ENCODE assay signal across 26 cellular contexts in genomic region chrX:96204928-96205327, GRCh38.
"Had no signal": no experiment of that assay in that cellular context is flagged by ENCODE, and none has a peak within 500 bp of the region (broad histone marks: within the 10 kb centered on the region; RNA-seq: fewer than 3 reads in every experiment).

No MANE protein-coding gene starts in this region.

- H3K4me3 Mint-ChIP-seq: activated CD4-positive, alpha-beta memory T cell treated with anti-CD3 and anti-CD28 coated beads, Interleukin-2, amount 10 ng/mL, durations not matched to agents 7 days and 5 days; activated naive CD4-positive, alpha-beta T cell treated with anti-CD3 and anti-CD28 coated beads, Interleukin-2, amount 50 U/mL, for 24 hours; activated naive CD8-positive, alpha-beta T cell treated with anti-CD3 and anti-CD28 coated beads, Interleukin-2, amount 10 ng/mL, durations not matched to agents 7 days and 5 days; activated T-cell treated with anti-CD3 and anti-CD28 coated beads, Interleukin-2, amount 50 U/mL, for 24 hours had no signal

- H3K9me3 Mint-ChIP-seq: activated CD4-positive, alpha-beta memory T cell treated with anti-CD3 and anti-CD28 coated beads, Interleukin-2, amount 10 ng/mL, durations not matched to agents 7 days and 5 days; activated naive CD4-positive, alpha-beta T cell treated with anti-CD3 and anti-CD28 coated beads, Interleukin-2, amount 50 U/mL, for 24 hours; activated naive CD8-positive, alpha-beta T cell treated with anti-CD3 and anti-CD28 coated beads, Interleukin-2, amount 10 ng/mL, durations not matched to agents 7 days and 5 days; activated T-cell treated with anti-CD3 and anti-CD28 coated beads, Interleukin-2, amount 50 U/mL, for 24 hours; activated T-helper 2 cell treated with anti-CD3 and anti-CD28 coated beads, Interferon-gamma antibody, Interleukin-2, Interleukin-4, amounts not matched to agents 10 μg/mL and 5 μg/mL and 100 μg/mL, durations not matched to agents 14 hours and 24 hours and 36 hours had no signal

- H3K27me3 ChIP-seq: ascending aorta, cardiac muscle cell, SJCRH30 had no signal

- H3K27ac ChIP-seq: ascending aorta, cardiac muscle cell, SJCRH30, SK-N-MC, WERI-Rb-1 had no signal

- H3K27me3 Mint-ChIP-seq: activated CD4-positive, alpha-beta memory T cell treated with anti-CD3 and anti-CD28 coated beads, Interleukin-2, amount 10 ng/mL, durations not matched to agents 7 days and 5 days; activated naive CD4-positive, alpha-beta T cell treated with anti-CD3 and anti-CD28 coated beads, Interleukin-2, amount 50 U/mL, for 24 hours; activated naive CD8-positive, alpha-beta T cell treated with anti-CD3 and anti-CD28 coated beads, Interleukin-2, amount 10 ng/mL, durations not matched to agents 7 days and 5 days; activated T-cell treated with anti-CD3 and anti-CD28 coated beads, Interleukin-2, amount 50 U/mL, for 24 hours had no signal

- H3K36me3 ChIP-seq: ascending aorta, cardiac muscle cell, SJCRH30, WERI-Rb-1 had no signal

- H3K27ac Mint-ChIP-seq: activated CD4-positive, alpha-beta memory T cell treated with anti-CD3 and anti-CD28 coated beads, Interleukin-2, amount 10 ng/mL, durations not matched to agents 7 days and 5 days; activated naive CD4-positive, alpha-beta T cell treated with anti-CD3 and anti-CD28 coated beads, Interleukin-2, amount 50 U/mL, for 24 hours; activated naive CD8-positive, alpha-beta T cell treated with anti-CD3 and anti-CD28 coated beads, Interleukin-2, amount 10 ng/mL, durations not matched to agents 7 days and 5 days; activated T-cell treated with anti-CD3 and anti-CD28 coated beads, Interleukin-2, amount 50 U/mL, for 24 hours; activated T-helper 2 cell treated with anti-CD3 and anti-CD28 coated beads, Interferon-gamma antibody, Interleukin-2, Interleukin-4, amounts not matched to agents 10 μg/mL and 5 μg/mL and 100 μg/mL, durations not matched to agents 14 hours and 24 hours and 36 hours had no signal

- H3K4me1 Mint-ChIP-seq: activated CD4-positive, alpha-beta memory T cell treated with anti-CD3 and anti-CD28 coated beads, Interleukin-2, amount 10 ng/mL, durations not matched to agents 7 days and 5 days; activated naive CD4-positive, alpha-beta T cell treated with anti-CD3 and anti-CD28 coated beads, Interleukin-2, amount 50 U/mL, for 24 hours; activated naive CD8-positive, alpha-beta T cell treated with anti-CD3 and anti-CD28 coated beads, Interleukin-2, amount 10 ng/mL, durations not matched to agents 7 days and 5 days had no signal

- H3K9me3 ChIP-seq: ascending aorta, SJCRH30 had no signal

- DNase-seq: activated CD4-positive, alpha-beta memory T cell treated with anti-CD3 and anti-CD28 coated beads, Interleukin-2, amount 10 ng/mL, durations not matched to agents 7 days and 5 days; activated CD4-positive, alpha-beta T cell treated with anti-CD3 and anti-CD28 coated beads for 1 hour; activated CD4-positive, alpha-beta T cell treated with anti-CD3 and anti-CD28 coated beads for 48 hours; activated CD4-positive, CD25-positive, alpha-beta regulatory T cell; activated gamma-delta T cell; activated naive CD4-positive, alpha-beta T cell treated with Interleukin-2 at 50 U/mL for 16 hours; activated naive CD8-positive, alpha-beta T cell treated with anti-CD3 and anti-CD28 coated beads, Interleukin-2, amount 10 ng/mL, durations not matched to agents 7 days and 5 days; activated T-cell treated with anti-CD3 and anti-CD28 coated beads, Interleukin-2, amount 50 U/mL, for 24 hours; amygdala; Karpas-422; NCI-H1105; NCI-H1436; NCI-H1694; NCI-H1930; NCI-H345; NCI-H524 treated with DMSO at 0.1 percent for 48 hours; SHP77; SJCRH30; T1000; WERI-Rb-1 had no signal

- H3K4me1 ChIP-seq: ascending aorta, SJCRH30 had no signal

- ATAC-seq: Panc1 had no signal

- H3K36me3 Mint-ChIP-seq: activated naive CD4-positive, alpha-beta T cell treated with anti-CD3 and anti-CD28 coated beads, Interleukin-2, amount 50 U/mL, for 24 hours; activated naive CD8-positive, alpha-beta T cell treated with anti-CD3 and anti-CD28 coated beads, Interleukin-2, amount 10 ng/mL, durations not matched to agents 7 days and 5 days had no signal

- H3K4me3 ChIP-seq: ascending aorta, cardiac muscle cell, SJCRH30, SK-N-MC had no signal
